In genomic region chr21:17987328-17987727, GRCh38 we compare ENCODE assay signal across 23 cellular contexts.
"Had no signal": no experiment of that assay in that cellular context is flagged by ENCODE, and none has a peak within 500 bp of the region (broad histone marks: within the 10 kb centered on the region; RNA-seq: fewer than 3 reads in every experiment).

No MANE protein-coding gene starts in this region.

- H3K4me3 ChIP-seq: cardiac muscle cell, heart left ventricle, ovary, psoas muscle, right atrium auricular region, spleen, thoracic aorta, upper lobe of left lung had no signal

- H3K36me3 ChIP-seq: cardiac muscle cell, heart left ventricle, neutrophil, ovary, right atrium auricular region, spleen, thoracic aorta, upper lobe of left lung had no signal

- H3K4me1 Mint-ChIP-seq: activated naive CD8-positive, alpha-beta T cell treated with anti-CD3 and anti-CD28 coated beads, Interleukin-2, amount 10 ng/mL, durations not matched to agents 7 days and 5 days; mesothelial cell of epicardium; naive thymus-derived CD8-positive, alpha-beta T cell had no signal

- H3K27me3 ChIP-seq: cardiac muscle cell, heart left ventricle, neutrophil, ovary, right atrium auricular region, spleen, upper lobe of left lung had no signal

- H3K27ac Mint-ChIP-seq: activated naive CD4-positive, alpha-beta T cell treated with anti-CD3 and anti-CD28 coated beads for 36 hours; activated naive CD8-positive, alpha-beta T cell treated with anti-CD3 and anti-CD28 coated beads, Interleukin-2, amount 10 ng/mL, durations not matched to agents 7 days and 5 days; mesothelial cell of epicardium; naive thymus-derived CD8-positive, alpha-beta T cell; WTC11 had no signal

- DNase-seq: activated naive CD4-positive, alpha-beta T cell treated with anti-CD3 and anti-CD28 coated beads for 36 hours; activated naive CD8-positive, alpha-beta T cell treated with anti-CD3 and anti-CD28 coated beads, Interleukin-2, amount 10 ng/mL, durations not matched to agents 7 days and 5 days; activated T-cell treated with anti-CD3 and anti-CD28 coated beads, Interleukin-2, amount 50 U/mL, for 48 hours; amygdala; cortex of kidney; heart left ventricle; left ventricle myocardium superior; mammary epithelial cell; naive thymus-derived CD8-positive, alpha-beta T cell; ovary; psoas muscle; spleen; stimulated activated CD4-positive, alpha-beta T cell treated with anti-CD3 and anti-CD28 coated beads, Interleukin-4, amount 100 ng/mL, for 1 hour; stimulated activated naive CD4-positive, alpha-beta T cell treated with Interleukin-2 at 50 U/mL for 16 hours; T1000; upper lobe of left lung had no signal

- H3K4me3 Mint-ChIP-seq: activated naive CD4-positive, alpha-beta T cell treated with anti-CD3 and anti-CD28 coated beads for 36 hours; activated naive CD8-positive, alpha-beta T cell treated with anti-CD3 and anti-CD28 coated beads, Interleukin-2, amount 10 ng/mL, durations not matched to agents 7 days and 5 days; mesothelial cell of epicardium; naive thymus-derived CD8-positive, alpha-beta T cell; WTC11 had no signal

- H3K9me3 ChIP-seq: neutrophil, ovary, thoracic aorta had no signal

- H3K9me3 Mint-ChIP-seq: activated naive CD4-positive, alpha-beta T cell treated with anti-CD3 and anti-CD28 coated beads for 36 hours had no signal

- H3K4me1 ChIP-seq: heart left ventricle, psoas muscle, right atrium auricular region, spleen, upper lobe of left lung had no signal

- H3K27me3 Mint-ChIP-seq: activated naive CD8-positive, alpha-beta T cell treated with anti-CD3 and anti-CD28 coated beads, Interleukin-2, amount 10 ng/mL, durations not matched to agents 7 days and 5 days; naive thymus-derived CD8-positive, alpha-beta T cell had no signal

- H3K36me3 Mint-ChIP-seq: activated naive CD8-positive, alpha-beta T cell treated with anti-CD3 and anti-CD28 coated beads, Interleukin-2, amount 10 ng/mL, durations not matched to agents 7 days and 5 days; mesothelial cell of epicardium had no signal

- H3K27ac ChIP-seq: cardiac muscle cell, epithelial cell of prostate, heart left ventricle, neutrophil, ovary, psoas muscle, right atrium auricular region, spleen, thoracic aorta, upper lobe of left lung had no signal

- ATAC-seq: heart left ventricle; left ventricle myocardium superior; naive thymus-derived CD8-positive, alpha-beta T cell; psoas muscle; WTC11 had no signal
